ENCODE assay signal across 11 cellular contexts in genomic region chrX:97326456-97326855, GRCh38.
DNase-seq lines count a peak whose midpoint lies in the region; ATAC-seq, FAIRE-seq and TF ChIP-seq lines count a peak whose summit lies in the region.
"Had no signal": no experiment of that assay in that cellular context is flagged by ENCODE, and none has a peak within 500 bp of the region (broad histone marks: within the 10 kb centered on the region; RNA-seq: fewer than 3 reads in every experiment).

No MANE protein-coding gene starts in this region.

- H3K4me3 Mint-ChIP-seq in astrocyte (ENCODE audit: unreplicated experiment) (no peak overlapping the region), chondrocyte (ENCODE audit: unreplicated experiment) (no peak overlapping the region)

- H2AFZ ChIP-seq in astrocyte (ENCODE audit: low read depth, low read length), result no peak overlapping the region

- H3K27ac Mint-ChIP-seq in astrocyte (ENCODE audit: unreplicated experiment) (no peak overlapping the region), chondrocyte (ENCODE audit: unreplicated experiment) (no peak overlapping the region)

- no peak overlapping the region for H3K9ac ChIP-seq in astrocyte (ENCODE audit: low read length)

- POLR2A ChIA-PET in A673 (lab: Charles Lee; ENCODE audit: low non-redundant PET), result no interaction called here

- H3K9me3 Mint-ChIP-seq in astrocyte (ENCODE audit: unreplicated experiment), result no peaks in the 10 kb centered on the region
- H3K9me3 Mint-ChIP-seq in chondrocyte (ENCODE audit: low read depth), result no peaks in the 10 kb centered on the region

- peaks cover 4% of the 10 kb centered on the region for H3K4me1 Mint-ChIP-seq in astrocyte (ENCODE audit: low read depth, unreplicated experiment)
- H3K4me1 Mint-ChIP-seq in chondrocyte (ENCODE audit: low read depth), result peaks cover 8% of the 10 kb centered on the region

- H3K36me3 ChIP-seq in astrocyte (ENCODE audit: insufficient read depth, low read length), result no peaks in the 10 kb centered on the region
- no peaks in the 10 kb centered on the region for H3K36me3 ChIP-seq in heart left ventricle
- no peaks in the 10 kb centered on the region for H3K36me3 ChIP-seq in A673 (ENCODE audit: insufficient read depth, low read length, poor library complexity, severe bottlenecking)
- H3K36me3 ChIP-seq: heart right ventricle had no signal

- no TSS peak for BruUV-seq in A673 (replicated peaks; lab: Mats Ljungman, UMichigan)

- DNase-seq in astrocyte (ENCODE audit: low read depth), result peak; percentile 60
- no peak for DNase-seq in heart left ventricle
- no peak for DNase-seq in chondrocyte (ENCODE audit: low spot score)
- no peak for DNase-seq in A673 (ENCODE audit: low spot score)
- DNase-seq in DMS 273 (lab: John Stamatoyannopoulos, UW; ENCODE audit: unreplicated experiment), result no peak
- DNase-seq: heart right ventricle, midbrain had no signal

- peak; percentile 95 for ATAC-seq in GM18858 (IDR thresholded peaks at IDR 0.05; ENCODE audit: unreplicated experiment)
- peak; percentile 92 for ATAC-seq in GM21526 (IDR thresholded peaks at IDR 0.05; ENCODE audit: low FRiP score, unreplicated experiment)
- peak; percentile 96 for ATAC-seq in HG03103 (IDR thresholded peaks at IDR 0.05; ENCODE audit: low read depth, unreplicated experiment)
- ATAC-seq in heart left ventricle, result no peak
- ATAC-seq: heart right ventricle had no signal

- no peak for TF ChIP-seq POLR2A in heart left ventricle (IDR thresholded peaks at IDR 0.05)

- no peaks in the 10 kb centered on the region for H3K9me3 ChIP-seq in astrocyte (ENCODE audit: insufficient read depth, low read depth, low read length)
- no peaks in the 10 kb centered on the region for H3K9me3 ChIP-seq in heart left ventricle
- no peaks in the 10 kb centered on the region for H3K9me3 ChIP-seq in A673 (ENCODE audit: low read depth, low read length, poor library complexity, severe bottlenecking)
- H3K9me3 ChIP-seq: heart right ventricle had no signal

- FAIRE-seq in astrocyte (lab: Jason Lieb, UNC), result peak; percentile 91

- H3K27ac ChIP-seq in astrocyte (ENCODE audit: low read depth, low read length), result no peak overlapping the region
- no peak overlapping the region for H3K27ac ChIP-seq in heart left ventricle
- H3K27ac ChIP-seq in A673 (ENCODE audit: low read depth, low read length, poor library complexity, severe bottlenecking), result no peak overlapping the region
- H3K27ac ChIP-seq: coronary artery, heart right ventricle had no signal

- no peaks in the 10 kb centered on the region for H4K20me1 ChIP-seq in astrocyte (ENCODE audit: insufficient read depth, low read length)

- 74 to 98% (median 83%) methylated on average over 2 of the region's 2 CpGs for WGBS in heart left ventricle, 4 donors

- H3K27me3 ChIP-seq in astrocyte (ENCODE audit: insufficient read depth, low read length) (no peaks in the 10 kb centered on the region), heart left ventricle (no peaks in the 10 kb centered on the region), A673 (replicated peaks; ENCODE audit: insufficient read depth, low read depth, low read length, poor library complexity) (no peaks in the 10 kb centered on the region)
- H3K27me3 ChIP-seq: heart right ventricle had no signal

- H3K36me3 Mint-ChIP-seq in astrocyte (ENCODE audit: low read depth, unreplicated experiment) (no peaks in the 10 kb centered on the region), chondrocyte (ENCODE audit: low read depth) (peaks cover 1% of the 10 kb centered on the region)

- H3K4me1 ChIP-seq in astrocyte (ENCODE audit: insufficient read depth, low read length) (no peaks in the 10 kb centered on the region), heart left ventricle (no peaks in the 10 kb centered on the region), A673 (ENCODE audit: insufficient read depth, low read length, poor library complexity, severe bottlenecking) (no peaks in the 10 kb centered on the region)
- H3K4me1 ChIP-seq: heart right ventricle had no signal

- no peaks in the 10 kb centered on the region for H3K27me3 Mint-ChIP-seq in astrocyte (ENCODE audit: low read depth, unreplicated experiment)
- no peaks in the 10 kb centered on the region for H3K27me3 Mint-ChIP-seq in chondrocyte (ENCODE audit: low read depth)

- H3K4me3 ChIP-seq in astrocyte (ENCODE audit: insufficient read depth, low read depth, low read length), result no peak overlapping the region
- H3K4me3 ChIP-seq in heart left ventricle, result no peak overlapping the region
- H3K4me3 ChIP-seq in A673 (ENCODE audit: low read depth, low read length, poor library complexity, severe bottlenecking), result no peak overlapping the region
- H3K4me3 ChIP-seq: coronary artery, heart right ventricle had no signal

- TF ChIP-seq CTCF in astrocyte (IDR thresholded peaks at IDR 0.05; ENCODE audit: insufficient read depth, low read depth, low read length) (no peak), heart left ventricle (IDR thresholded peaks at IDR 0.05) (no peak), chondrocyte (IDR thresholded peaks at IDR 0.05) (no peak), A673 (conservative IDR thresholded peaks at IDR 0.05; ENCODE audit: low read depth, low read length) (no peak)

- no peaks in the 10 kb centered on the region for H3K79me2 ChIP-seq in astrocyte (ENCODE audit: insufficient read depth, low read length)

- H3K4me2 ChIP-seq in astrocyte (ENCODE audit: low read length), result no peak overlapping the region

- CTCF ChIA-PET in A673 (lab: Charles Lee), result no interaction called here

- intact Hi-C loops in heart left ventricle (cut with DNase I) (no loop called here), A673 (cut with micrococcal nuclease; ENCODE audit: unreplicated experiment) (no loop called here)

Comparison
In these comparisons a context has a peak if more than half of its experiments do, and no peak if none do; other contexts are left out.
1. ATAC-seq: peak in GM18858 (single experiment), GM21526 (single experiment) and HG03103 (single experiment); none in heart left ventricle (0 of 4).